In the genomic region with DNA sequence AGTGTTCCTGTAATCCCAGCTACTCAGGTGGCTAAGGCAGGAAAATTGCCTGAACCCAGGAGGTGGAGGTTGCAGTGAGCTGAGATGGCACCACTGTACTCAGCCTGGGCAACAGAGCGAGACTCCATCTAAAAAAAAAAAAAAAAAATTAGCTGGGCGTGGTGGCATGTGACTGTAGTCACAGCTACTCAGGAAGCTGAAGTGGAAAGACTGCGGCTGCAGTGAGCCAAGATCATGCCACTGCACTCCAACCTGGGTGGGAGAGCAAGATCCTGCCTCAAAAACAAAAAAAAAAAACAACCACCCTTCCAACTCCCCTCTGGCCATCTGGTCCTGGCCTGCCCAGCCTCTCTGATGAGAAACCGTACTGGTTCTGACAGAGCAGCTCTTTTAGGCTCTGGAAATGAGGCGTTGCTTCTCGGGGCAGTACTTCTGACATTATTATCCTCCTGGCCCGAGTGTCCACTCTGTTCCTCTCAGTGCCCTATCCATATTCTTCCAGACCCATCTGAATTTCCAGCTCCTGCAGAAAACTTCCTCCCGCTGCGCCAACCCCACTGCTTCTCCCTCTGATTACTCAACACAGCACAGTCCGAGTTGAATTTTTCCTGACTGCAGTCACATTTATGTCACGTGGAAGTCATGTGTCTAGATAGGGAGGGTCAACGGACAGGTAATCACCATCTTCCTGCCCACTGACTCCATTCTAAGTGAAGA, we compare ENCODE assay signal across 9 cellular contexts. TPM values are rescaled to one million over a fixed set of nuclear protein-coding genes. Genes with fewer than 3 reads are reported as not detected.
DNase-seq lines count a peak whose midpoint lies in the region; ATAC-seq and TF ChIP-seq lines count a peak whose summit lies in the region.
"Had no signal": no experiment of that assay in that cellular context is flagged by ENCODE, and none has a peak within 500 bp of the region (broad histone marks: within the 10 kb centered on the region; RNA-seq: fewer than 3 reads in every experiment).

No MANE protein-coding gene starts in this region.

- H3K27me3 Mint-ChIP-seq in natural killer cell treated with Interleukin-12 subunit alpha and Interleukin-12 subunit beta and Interleukin-15 and Interleukin-18, amount 100 ng/mL, for 72 hours: no peaks in the 10 kb centered on the region
- H3K27me3 Mint-ChIP-seq: activated CD4-positive, alpha-beta T cell treated with anti-CD3 and anti-CD28 coated beads for 36 hours had no signal

- no peak overlapping the region for H3K27ac Mint-ChIP-seq in natural killer cell treated with Interleukin-12 subunit alpha and Interleukin-12 subunit beta and Interleukin-15 and Interleukin-18, amount 100 ng/mL, for 72 hours
- H3K27ac Mint-ChIP-seq: activated CD4-positive, alpha-beta T cell treated with anti-CD3 and anti-CD28 coated beads for 36 hours had no signal

- no peak for TF ChIP-seq RAD21 in SK-N-SH (IDR thresholded peaks at IDR 0.05; ENCODE audit: low read length)

- no peaks in the 10 kb centered on the region for H3K36me3 Mint-ChIP-seq in natural killer cell treated with Interleukin-12 subunit alpha and Interleukin-12 subunit beta and Interleukin-15 and Interleukin-18, amount 100 ng/mL, for 72 hours

- H3K79me2 ChIP-seq in SK-N-SH (ENCODE audit: insufficient read depth) (peaks cover 58% of the 10 kb centered on the region), fibroblast of lung (ENCODE audit: control insufficient read depth, insufficient read depth, low read length) (peaks cover 5% of the 10 kb centered on the region)

- no peaks in the 10 kb centered on the region for H3F3A ChIP-seq in SK-N-SH (replicated peaks; ENCODE audit: insufficient read depth)

- H3K9me2 ChIP-seq in SK-N-SH: no peaks in the 10 kb centered on the region

- H3K27me3 ChIP-seq in SK-N-SH (ENCODE audit: insufficient read depth) (no peaks in the 10 kb centered on the region), fibroblast of lung (ENCODE audit: control insufficient read depth, insufficient read depth, low read length) (no peaks in the 10 kb centered on the region)

- peak; percentile 62 for ATAC-seq in omental fat pad (ENCODE audit: low FRiP score)
- no peak for ATAC-seq in natural killer cell treated with Interleukin-12 subunit alpha and Interleukin-12 subunit beta and Interleukin-15 and Interleukin-18, amount 100 ng/mL, for 72 hours
- ATAC-seq: activated CD4-positive, alpha-beta T cell treated with anti-CD3 and anti-CD28 coated beads for 36 hours had no signal

- H3K9me3 ChIP-seq in SK-N-SH (no peaks in the 10 kb centered on the region), fibroblast of lung (ENCODE audit: control insufficient read depth, insufficient read depth, low read depth, low read length) (no peaks in the 10 kb centered on the region)

- CTCF ChIA-PET in SK-N-SH (lab: Yijun Ruan, JAX): interaction anchor here (0.7 to 1.0 kb wide), 2 partner anchors 12 to 1421 kb away, joined by 4 read pairs; no protein-coding TSS in a partner anchor

- peak overlapping the region in 1 of 2 experiments; percentile 22; a peak in 1 of 4 replicates for H3K27ac ChIP-seq in SK-N-SH (ENCODE audit: low read depth in 2 of 2, low read length in 1 of 2)
- no peak overlapping the region for H3K27ac ChIP-seq in fibroblast of lung (ENCODE audit: insufficient read depth, low read length)

- POLR2A ChIA-PET in SK-N-SH (lab: Yijun Ruan, JAX): no interaction called here

- H2AFZ ChIP-seq in SK-N-SH (ENCODE audit: low read depth) (no peak overlapping the region), fibroblast of lung (ENCODE audit: low read length) (no peak overlapping the region)

- DNase-seq in CD1c-positive myeloid dendritic cell (ENCODE audit: extremely low spot score) (peak; percentile 22), SK-N-SH (no peak), fibroblast of lung (ENCODE audit: low read depth in 2 of 2) (peak in 1 of 2 donors; percentile 20), omental fat pad (ENCODE audit: low spot score) (no peak), anterior cingulate cortex (lab: John Stamatoyannopoulos, UW) (no peak), T-helper 9 cell (no peak), KG1 (lab: John Stamatoyannopoulos, UW) (no peak)
- no peak for DNase-seq in natural killer cell treated with Interleukin-12 subunit alpha and Interleukin-12 subunit beta and Interleukin-15 and Interleukin-18, amount 100 ng/mL, for 72 hours (ENCODE audit: low spot score)
- DNase-seq: activated CD4-positive, alpha-beta T cell treated with anti-CD3 and anti-CD28 coated beads for 36 hours had no signal

- H3K9ac ChIP-seq in SK-N-SH (no peak overlapping the region), fibroblast of lung (ENCODE audit: insufficient read depth, low read length) (no peak overlapping the region)

- no peaks in the 10 kb centered on the region for H3K9me3 Mint-ChIP-seq in natural killer cell treated with Interleukin-12 subunit alpha and Interleukin-12 subunit beta and Interleukin-15 and Interleukin-18, amount 100 ng/mL, for 72 hours

- WGBS in SK-N-SH (ENCODE audit: low lambda C conversion rate): 73% methylated on average over 12 of the region's 12 CpGs

- no peak for TF ChIP-seq CTCF in SK-N-SH (IDR thresholded peaks at IDR 0.05)
- no peak for TF ChIP-seq CTCF in fibroblast of lung (conservative IDR thresholded peaks at IDR 0.05 in 1 of 2, IDR thresholded peaks at IDR 0.05 in 1 of 2; ENCODE audit: low read depth in 1 of 2, low read length in 2 of 2)
- no peak for TF ChIP-seq CTCF in omental fat pad (IDR thresholded peaks at IDR 0.05)

- H3K4me2 ChIP-seq in SK-N-SH (no peak overlapping the region), fibroblast of lung (ENCODE audit: extremely low read depth, insufficient read depth, low read length) (peak overlapping the region; percentile 35)

- H3K4me3 Mint-ChIP-seq in natural killer cell treated with Interleukin-12 subunit alpha and Interleukin-12 subunit beta and Interleukin-15 and Interleukin-18, amount 100 ng/mL, for 72 hours: no peak overlapping the region
- H3K4me3 Mint-ChIP-seq: activated CD4-positive, alpha-beta T cell treated with anti-CD3 and anti-CD28 coated beads for 36 hours had no signal

- H3K4me1 ChIP-seq in SK-N-SH (ENCODE audit: control insufficient read depth in 1 of 2, insufficient read depth in 2 of 2, low read depth in 1 of 2, low read length in 1 of 2) (peaks cover 0 to 10% of the 10 kb centered on the region in 2 experiments; a peak in 1 of 4 replicates), fibroblast of lung (ENCODE audit: control insufficient read depth, extremely low read depth, insufficient read depth, low read length) (no peaks in the 10 kb centered on the region)

- no peak overlapping the region for H3K4me3 ChIP-seq in SK-N-SH (ENCODE audit: low read depth in 2 of 2, low read length in 1 of 2)
- no peak overlapping the region for H3K4me3 ChIP-seq in fibroblast of lung (replicated peaks in 1 of 4; ENCODE audit: control extremely low read depth in 1 of 4, insufficient read depth in 1 of 4, low read depth in 3 of 4, low read length in 4 of 4)

- H3K4me1 Mint-ChIP-seq in natural killer cell treated with Interleukin-12 subunit alpha and Interleukin-12 subunit beta and Interleukin-15 and Interleukin-18, amount 100 ng/mL, for 72 hours (ENCODE audit: low read depth in 2 of 2): peaks cover 18 to 26% of the 10 kb centered on the region in 2 donors

- H4K20me1 ChIP-seq in SK-N-SH (ENCODE audit: insufficient read depth): peaks cover 54% of the 10 kb centered on the region
- H4K20me1 ChIP-seq in fibroblast of lung (ENCODE audit: control insufficient read depth, extremely low read depth, insufficient read depth, low read length): no peaks in the 10 kb centered on the region

- TF ChIP-seq EP300 in SK-N-SH (IDR thresholded peaks at IDR 0.05; ENCODE audit: borderline replicate concordance in 1 of 2, low read depth in 1 of 2, low read length in 1 of 2): no peak

- H3K36me3 ChIP-seq in SK-N-SH (replicated peaks in 1 of 2; ENCODE audit: control insufficient read depth in 1 of 2, insufficient read depth in 2 of 2, low read length in 1 of 2) (peaks cover 11 to 22% of the 10 kb centered on the region in 2 experiments), fibroblast of lung (ENCODE audit: control insufficient read depth, insufficient read depth, low read length) (peaks cover 9% of the 10 kb centered on the region)

TF ChIP-seq in SK-N-SH, 30 proteins besides CTCF, POLR2A, EP300 and RAD21 (continues in another document):
- no peak for TF ChIP-seq TCF12 (IDR thresholded peaks at IDR 0.05)
- TF ChIP-seq, protein P1, sequence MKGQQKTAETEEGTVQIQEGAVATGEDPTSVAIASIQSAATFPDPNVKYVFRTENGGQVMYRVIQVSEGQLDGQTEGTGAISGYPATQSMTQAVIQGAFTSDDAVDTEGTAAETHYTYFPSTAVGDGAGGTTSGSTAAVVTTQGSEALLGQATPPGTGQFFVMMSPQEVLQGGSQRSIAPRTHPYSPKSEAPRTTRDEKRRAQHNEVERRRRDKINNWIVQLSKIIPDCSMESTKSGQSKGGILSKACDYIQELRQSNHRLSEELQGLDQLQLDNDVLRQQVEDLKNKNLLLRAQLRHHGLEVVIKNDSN (IDR thresholded peaks at IDR 0.05; ENCODE audit: borderline replicate concordance, low read depth): peak; percentile 44; the same call in 1 of the 2 replicates

RNA-seq across cellular contexts. Expression of a gene that starts 13.3 kb away (rescaled TPM):
- 23.4 and 29.2 TPM in 2 replicates for polyA plus RNA-seq in SK-N-SH (2012; rRNA removed)
- 19.9 and 23.9 TPM in 2 replicates for polyA plus RNA-seq in SK-N-SH (2012; cell fraction: cytosol; rRNA removed)
- 52.4 and 82.2 TPM in 2 replicates for polyA plus RNA-seq in SK-N-SH (2012; cell fraction: nucleus; rRNA removed)
- total RNA-seq in fibroblast of lung: 19.5 and 22.9 TPM in 2 replicates
- polyA plus RNA-seq in fibroblast of lung: 29.6 and 34.7 TPM in 2 replicates
- polyA plus RNA-seq in fibroblast of lung (2012): 21.7 and 22.0 TPM in 2 replicates
- 18.3 and 44.2 TPM in 2 replicates for polyA minus RNA-seq in fibroblast of lung (ENCODE audit: low replicate concordance)
- total RNA-seq in omental fat pad: 10 to 100 TPM; 35.5 to 59.3 (median 40.8) TPM
- total RNA-seq in natural killer cell treated with Interleukin-12 subunit alpha and Interleukin-12 subunit beta and Interleukin-15 and Interleukin-18, amount 100 ng/mL, for 72 hours: 10 to 100 TPM; 61.0 to 97.3 TPM

RNA-seq across cellular contexts. Expression of a gene that starts 44.0 kb away (rescaled TPM):
- polyA plus RNA-seq in SK-N-SH (2012; rRNA removed): 33.0 and 34.7 TPM in 2 replicates
- polyA plus RNA-seq in SK-N-SH (2012; cell fraction: cytosol; rRNA removed): 13.2 and 19.2 TPM in 2 replicates
- polyA plus RNA-seq in SK-N-SH (2012; cell fraction: nucleus; rRNA removed): 81.8 and 105 TPM in 2 replicates
- total RNA-seq in fibroblast of lung: 10.8 and 17.5 TPM in 2 replicates
- 20.6 and 20.9 TPM in 2 replicates for polyA plus RNA-seq in fibroblast of lung
- polyA plus RNA-seq in fibroblast of lung (2012): 13.1 and 14.8 TPM in 2 replicates
- polyA minus RNA-seq in fibroblast of lung (ENCODE audit: low replicate concordance): 21.5 and 41.7 TPM in 2 replicates
- total RNA-seq in omental fat pad: 10 to 100 TPM; 12.0 to 23.0 (median 13.3) TPM
- total RNA-seq in natural killer cell treated with Interleukin-12 subunit alpha and Interleukin-12 subunit beta and Interleukin-15 and Interleukin-18, amount 100 ng/mL, for 72 hours: 10 to 100 TPM; 21.9 to 28.2 TPM
